ENCODE assay signal across 26 cellular contexts in genomic region chr5:114408847-114409246, GRCh38. TPM values are rescaled to one million over a fixed set of nuclear protein-coding genes. Genes with fewer than 3 reads are reported as not detected.
A peak's percentile ranks its signal among the peaks of the same experiment; 100 is the strongest.
DNase-seq lines count a peak whose midpoint lies in the region; ATAC-seq, FAIRE-seq and TF ChIP-seq lines count a peak whose summit lies in the region.
"Had no signal": no experiment of that assay in that cellular context is flagged by ENCODE, and none has a peak within 500 bp of the region (broad histone marks: within the 10 kb centered on the region; RNA-seq: fewer than 3 reads in every experiment).

No MANE protein-coding gene starts in this region.

- H4K91ac ChIP-seq in H1 (replicated peaks; ENCODE audit: insufficient read length, low read length): no peak overlapping the region

- no peak overlapping the region for H3K18ac ChIP-seq in H1 (ENCODE audit: extremely low read depth, low read length)

- CTCF ChIA-PET in H1 (lab: Charles Lee; ENCODE audit: partially characterized antibody): no interaction called here

- peaks cover 7% of the 10 kb centered on the region; the same call in 1 of the 2 replicates for H3K79me1 ChIP-seq in H1 (ENCODE audit: low read depth, low read length)

- H4K8ac ChIP-seq in H1 (ENCODE audit: extremely low read depth, insufficient read depth, low read length): no peak overlapping the region

- WGBS in H1 (ENCODE audit: extremely low coverage in 1 of 2, insufficient coverage in 1 of 2, insufficient read length in 1 of 2, insufficient replicate concordance in 2 of 2, low coverage in 1 of 2, low lambda C conversion rate in 2 of 2, missing lambda C conversion rate in 1 of 2), 2 experiments: 89% methylated on average over 3 of the region's 3 CpGs; no CpG with 5 or more reads in 1 of the 2 experiments

- no peak for ATAC-seq in stimulated activated naive CD8-positive, alpha-beta T cell treated with anti-CD3 and anti-CD28 coated beads, Interleukin-15, amount 100 ng/mL, for 72 hours
- ATAC-seq: A549, GM12878 had no signal

- peak; percentile 9 for DNase-seq in SIG-M5 treated with dmso at 0.1 percent for 504 hours (lab: John Stamatoyannopoulos, UW; ENCODE audit: unreplicated experiment)
- DNase-seq in SIG-M5 (lab: John Stamatoyannopoulos, UW): no peak
- DNase-seq in HL-60 (ENCODE audit: low read depth in 1 of 2, low spot score in 1 of 2): no peak
- DNase-seq in H1 (ENCODE audit: low read depth in 1 of 2, low spot score in 2 of 2): no peak
- no peak for DNase-seq in activated CD4-positive, alpha-beta T cell treated with anti-CD3 and anti-CD28 coated beads for 1 hour
- no peak for DNase-seq in anterior cingulate cortex (lab: John Stamatoyannopoulos, UW)
- DNase-seq in stimulated activated naive CD8-positive, alpha-beta T cell treated with anti-CD3 and anti-CD28 coated beads, Interleukin-15, amount 100 ng/mL, for 72 hours: no peak
- DNase-seq: 8988T; ACHN; AML-193; BE2C; CD4-positive, alpha-beta T cell; CD8-positive, alpha-beta memory T cell; DMS 273 treated with DMSO at 0.1 percent for 48 hours; DMS79; EL; GDM1; GOT3; H7; HCEC 1CT had no signal

- no peaks in the 10 kb centered on the region for H3K23me2 ChIP-seq in H1 (ENCODE audit: low read depth, low read length)

- peaks cover 0 to 4% (median 0%) of the 10 kb centered on the region in 4 experiments; a peak in 1 of 8 replicates for H3K36me3 ChIP-seq in H1 (ENCODE audit: control insufficient read depth in 2 of 4, insufficient read depth in 4 of 4, low read length in 3 of 4)
- H3K36me3 ChIP-seq: BE2C; BLaER1 treated with 17β-estradiol and CSF1 and Interleukin-3, amounts not matched to agents 10 nM and 100 nM had no signal

- H3K9me3 Mint-ChIP-seq in stimulated activated naive CD8-positive, alpha-beta T cell treated with anti-CD3 and anti-CD28 coated beads, Interleukin-15, amount 100 ng/mL, for 72 hours: no peaks in the 10 kb centered on the region
- H3K9me3 Mint-ChIP-seq: CD4-positive, alpha-beta T cell; CD8-positive, alpha-beta memory T cell had no signal

- TF ChIP-seq RAD21 in H1 (IDR thresholded peaks at IDR 0.05 in 1 of 2, conservative IDR thresholded peaks at IDR 0.05 in 1 of 2; ENCODE audit: low read depth in 2 of 2, low read length in 2 of 2): no peak

- no peak overlapping the region for H2BK120ac ChIP-seq in H1 (replicated peaks; ENCODE audit: low read depth, low read length)

- H3K4me1 ChIP-seq in H1 (replicated peaks in 1 of 4; ENCODE audit: control insufficient read depth in 3 of 4, insufficient read depth in 4 of 4, low read length in 3 of 4): peaks cover 3 to 10% (median 4%) of the 10 kb centered on the region in 4 experiments
- H3K4me1 ChIP-seq: A549, BE2C had no signal

- H3K4me2 ChIP-seq in H1 (ENCODE audit: insufficient read depth in 1 of 2, low read depth in 2 of 2, low read length in 2 of 2): no peak overlapping the region
- H3K4me2 ChIP-seq: A549; BLaER1 treated with 17β-estradiol and CSF1 and Interleukin-3, amounts not matched to agents 10 nM and 100 nM had no signal

- no peak overlapping the region for H2BK12ac ChIP-seq in H1 (ENCODE audit: low read depth, low read length)

- H3K4me3 Mint-ChIP-seq in stimulated activated naive CD8-positive, alpha-beta T cell treated with anti-CD3 and anti-CD28 coated beads, Interleukin-15, amount 100 ng/mL, for 72 hours: no peak overlapping the region
- H3K4me3 Mint-ChIP-seq: CD14-positive monocyte; CD4-positive, alpha-beta T cell; CD8-positive, alpha-beta memory T cell had no signal

- no peak overlapping the region for H3K4ac ChIP-seq in H1 (replicated peaks; ENCODE audit: insufficient read length, low read depth, low read length)

- H3K9ac ChIP-seq in H1 (replicated peaks in 1 of 4; ENCODE audit: extremely low read depth in 1 of 4, low read depth in 3 of 4, low read length in 3 of 4): no peak overlapping the region
- H3K9ac ChIP-seq: BLaER1 treated with 17β-estradiol and CSF1 and Interleukin-3, amounts not matched to agents 10 nM and 100 nM had no signal

- no peaks in the 10 kb centered on the region for H3K27me3 Mint-ChIP-seq in stimulated activated naive CD8-positive, alpha-beta T cell treated with anti-CD3 and anti-CD28 coated beads, Interleukin-15, amount 100 ng/mL, for 72 hours
- H3K27me3 Mint-ChIP-seq: CD4-positive, alpha-beta T cell; CD8-positive, alpha-beta memory T cell had no signal

- H2AFZ ChIP-seq in H1 (ENCODE audit: low read length): no peak overlapping the region

- TF ChIP-seq POLR2A in H1 (IDR thresholded peaks at IDR 0.05; ENCODE audit: control extremely low read depth in 1 of 2, low read depth in 2 of 2, low read length in 2 of 2): no peak

- H3K9me3 ChIP-seq in H1 (ENCODE audit: insufficient read depth in 2 of 2, low read depth in 1 of 2, low read length in 1 of 2): no peaks in the 10 kb centered on the region
- H3K9me3 ChIP-seq: A549; BE2C; BLaER1 treated with 17β-estradiol and CSF1 and Interleukin-3, amounts not matched to agents 10 nM and 100 nM had no signal

- no peak overlapping the region for H2BK5ac ChIP-seq in H1 (ENCODE audit: low read depth, low read length)

- no peak overlapping the region for H3K56ac ChIP-seq in H1 (replicated peaks; ENCODE audit: insufficient read length, low read depth, low read length)

- no peak overlapping the region for H3K27ac Mint-ChIP-seq in stimulated activated naive CD8-positive, alpha-beta T cell treated with anti-CD3 and anti-CD28 coated beads, Interleukin-15, amount 100 ng/mL, for 72 hours
- H3K27ac Mint-ChIP-seq: CD14-positive monocyte; CD4-positive, alpha-beta T cell; CD8-positive, alpha-beta memory T cell had no signal

- peaks cover 5 to 96% of the 10 kb centered on the region in 2 experiments; a peak in 3 of 4 replicates for H3K79me2 ChIP-seq in H1 (ENCODE audit: control insufficient read depth in 1 of 2, insufficient read depth in 2 of 2, low read length in 2 of 2)

- no peak for TF ChIP-seq CTCF in HL-60 (IDR thresholded peaks at IDR 0.05; ENCODE audit: insufficient read depth, low read length)
- no peak for TF ChIP-seq CTCF in H1 (IDR thresholded peaks at IDR 0.05; ENCODE audit: control extremely low read depth in 1 of 3, insufficient read depth in 1 of 3, low read depth in 1 of 3, low read length in 3 of 3)

- no peak for FAIRE-seq in H1 (lab: Jason Lieb, UNC)
- FAIRE-seq: A549, D721Med, GM12878, GM19239 had no signal

- H3K27me3 ChIP-seq in HL-60 (ENCODE audit: insufficient read depth, poor library complexity, severe bottlenecking) (no peaks in the 10 kb centered on the region), H1 (replicated peaks in 1 of 4; ENCODE audit: control insufficient read depth in 3 of 4, extremely low read depth in 1 of 4, insufficient read depth in 3 of 4, low read length in 3 of 4) (no peaks in the 10 kb centered on the region)
- H3K27me3 ChIP-seq: BE2C; BLaER1 treated with 17β-estradiol and CSF1 and Interleukin-3, amounts not matched to agents 10 nM and 100 nM had no signal

- TF ChIP-seq EP300 in H1 (IDR thresholded peaks at IDR 0.05; ENCODE audit: borderline replicate concordance in 1 of 2, low read depth in 2 of 2, low read length in 2 of 2): no peak

- peak overlapping the region; percentile 45; the same call in 1 of the 2 replicates for H2AK5ac ChIP-seq in H1 (ENCODE audit: low read depth, low read length)

- H2BK20ac ChIP-seq in H1 (ENCODE audit: low read length): no peak overlapping the region

- H4K20me1 ChIP-seq in H1 (replicated peaks in 1 of 2; ENCODE audit: control insufficient read depth in 1 of 2, insufficient read depth in 2 of 2, low read length in 2 of 2): peaks cover 3 to 4% of the 10 kb centered on the region in 2 experiments
- H4K20me1 ChIP-seq: BLaER1 treated with 17β-estradiol and CSF1 and Interleukin-3, amounts not matched to agents 10 nM and 100 nM had no signal

- H3K4me1 Mint-ChIP-seq in stimulated activated naive CD8-positive, alpha-beta T cell treated with anti-CD3 and anti-CD28 coated beads, Interleukin-15, amount 100 ng/mL, for 72 hours: no peaks in the 10 kb centered on the region
- H3K4me1 Mint-ChIP-seq: CD14-positive monocyte; CD8-positive, alpha-beta memory T cell had no signal

- H3K27ac ChIP-seq in HL-60 (replicated peaks) (peak overlapping the region; percentile 90), H1 (ENCODE audit: low read depth, low read length) (no peak overlapping the region)
- H3K27ac ChIP-seq: A549; BLaER1 treated with 17β-estradiol and CSF1 and Interleukin-3, amounts not matched to agents 10 nM and 100 nM had no signal

- POLR2A ChIA-PET in H1 (lab: Charles Lee; ENCODE audit: partially characterized antibody): no interaction called here

- no peak overlapping the region for H3K23ac ChIP-seq in H1 (ENCODE audit: insufficient read length)

- peak overlapping the region; percentile 31 for H3K4me3 ChIP-seq in HL-60 (replicated peaks; ENCODE audit: insufficient read depth, low read length)
- no peak overlapping the region for H3K4me3 ChIP-seq in H1 (ENCODE audit: extremely low read depth in 1 of 4, insufficient read depth in 2 of 4, low read depth in 3 of 4, low read length in 4 of 4)
- H3K4me3 ChIP-seq: A549; BLaER1 treated with 17β-estradiol and CSF1 and Interleukin-3, amounts not matched to agents 10 nM and 100 nM; GM12878 had no signal

- H2BK15ac ChIP-seq in H1 (ENCODE audit: low read length): no peak overlapping the region

- H4K5ac ChIP-seq in H1 (ENCODE audit: insufficient read length, low read depth, low read length): no peak overlapping the region

- H3K14ac ChIP-seq in H1 (ENCODE audit: insufficient read length): no peak overlapping the region

TF ChIP-seq in H1, 55 proteins besides CTCF, POLR2A, EP300 and RAD21 (continues in another document):
- TF ChIP-seq BRCA1 (IDR thresholded peaks at IDR 0.05; ENCODE audit: low read depth, low read length): no peak
- no peak for TF ChIP-seq EZH2 (IDR thresholded peaks at IDR 0.05; ENCODE audit: low read depth, low read length, severe bottlenecking)
- no peak for TF ChIP-seq JUN (IDR thresholded peaks at IDR 0.05; ENCODE audit: low read depth, low read length)
- TF ChIP-seq PHF8 (conservative IDR thresholded peaks at IDR 0.05; ENCODE audit: low read depth, low read length): no peak
- TF ChIP-seq SIX5 (IDR thresholded peaks at IDR 0.05; ENCODE audit: low read depth, low read length): no peak
- TF ChIP-seq CBX5 (IDR thresholded peaks at IDR 0.05; ENCODE audit: low read depth, low read length): no peak
- TF ChIP-seq CHD2 (IDR thresholded peaks at IDR 0.05; ENCODE audit: low read length): no peak
- no peak for TF ChIP-seq KDM4A (IDR thresholded peaks at IDR 0.05; ENCODE audit: low read depth, low read length, severe bottlenecking)
- no peak for TF ChIP-seq RNF2 (IDR thresholded peaks at IDR 0.05; ENCODE audit: borderline replicate concordance, low read depth, low read length, missing control alignments, poor library complexity, severe bottlenecking)

RNA-seq across cellular contexts. Expression of gene KCNN2, which starts 47.0 kb away (rescaled TPM):
- total RNA-seq in H1 (2021; fragmentation: NEBNext Ultra II Directional; extraction: Animal tissue kit (Norgen Biotek cat#: 25700)): 18.6 and 19.4 TPM in 2 replicates
- 13.1 and 13.6 TPM in 2 replicates for polyA plus RNA-seq in H1 (2011; rRNA removed)
- 8.4 TPM for polyA plus RNA-seq in H1 (2011; cell fraction: cytosol; rRNA removed)
- 14.7 TPM for polyA plus RNA-seq in H1 (2011; cell fraction: nucleus; rRNA removed)
- 13.0 to 17.1 TPM (median 14.4 TPM) in 4 replicates for polyA plus RNA-seq in H1 (2012, experiment 1 of 2)
- polyA plus RNA-seq in H1 (2012, experiment 2 of 2): 14.0 TPM
- polyA plus RNA-seq in H1 (2013, experiment 1 of 2): 18.0 TPM
- polyA plus RNA-seq in H1 (2013, experiment 2 of 2): 18.6 TPM
- 32.0 and 35.1 TPM in 2 replicates for polyA minus RNA-seq in H1 (2011; rRNA and poly(A)+ RNA removed)
- polyA minus RNA-seq in H1 (2011; cell fraction: cytosol; rRNA and poly(A)+ RNA removed): 15.5 TPM
- 67.7 TPM for polyA minus RNA-seq in H1 (2011; cell fraction: nucleus; rRNA and poly(A)+ RNA removed)
- total RNA-seq: CD4-positive, alpha-beta T cell; CD8-positive, alpha-beta memory T cell had no signal
- polyA plus RNA-seq: CD14-positive monocyte; CD8-positive, alpha-beta memory T cell had no signal
